In genomic region chr1:15432327-15432726, GRCh38 we compare ENCODE assay signal across 12 cellular contexts.
DNase-seq lines count a peak whose midpoint lies in the region; ATAC-seq lines count a peak whose summit lies in the region.
"Had no signal": no experiment of that assay in that cellular context is flagged by ENCODE, and none has a peak within 500 bp of the region (broad histone marks: within the 10 kb centered on the region; RNA-seq: fewer than 3 reads in every experiment).

No MANE protein-coding gene starts in this region.

- H3K4me3 Mint-ChIP-seq in effector memory CD8-positive, alpha-beta T cell: peak overlapping the region in 1 of 2 donors; percentile 54
- H3K4me3 Mint-ChIP-seq: endodermal cell, mesothelial cell of epicardium had no signal

- DNase-seq in DMS53 (lab: John Stamatoyannopoulos, UW) (peak; percentile 86), NCI-H1105 treated with DMSO at 0.1 percent for 48 hours (lab: John Stamatoyannopoulos, UW) (peak; percentile 21), retina (peak; percentile 68), activated T-cell treated with anti-CD3 and anti-CD28 coated beads for 4 hours (no peak), NCI-H526 treated with DMSO at 0.1 percent for 48 hours (lab: John Stamatoyannopoulos, UW) (no peak)
- no peak for DNase-seq in effector memory CD8-positive, alpha-beta T cell
- DNase-seq: CD4-positive, alpha-beta memory T cell; endodermal cell; NCI-H2081 treated with DMSO at 0.1 percent for 48 hours; stimulated activated CD4-positive, alpha-beta T cell treated with anti-CD3 and anti-CD28 coated beads, Interleukin-2, amount 100 ng/mL, for 24 hours had no signal

- no peak for ATAC-seq in effector memory CD8-positive, alpha-beta T cell (replicated peaks)
- ATAC-seq in GM21423 (IDR thresholded peaks at IDR 0.05; ENCODE audit: unreplicated experiment): no peak

- no peaks in the 10 kb centered on the region for H3K9me3 Mint-ChIP-seq in effector memory CD8-positive, alpha-beta T cell
- H3K9me3 Mint-ChIP-seq: CD4-positive, alpha-beta memory T cell; endodermal cell; mesothelial cell of epicardium had no signal

- H3K27ac Mint-ChIP-seq in effector memory CD8-positive, alpha-beta T cell: peak overlapping the region; percentile 64 to 97
- H3K27ac Mint-ChIP-seq: endodermal cell had no signal

- peaks cover 97% of the 10 kb centered on the region for H3K36me3 Mint-ChIP-seq in effector memory CD8-positive, alpha-beta T cell (ENCODE audit: insufficient read depth)
- H3K36me3 Mint-ChIP-seq: mesothelial cell of epicardium had no signal

- peaks cover 3 to 13% of the 10 kb centered on the region in 2 donors for H3K4me1 Mint-ChIP-seq in effector memory CD8-positive, alpha-beta T cell (ENCODE audit: low read depth in 2 of 2)
- H3K4me1 Mint-ChIP-seq: CD4-positive, alpha-beta memory T cell had no signal

- no peaks in the 10 kb centered on the region for H3K27me3 Mint-ChIP-seq in effector memory CD8-positive, alpha-beta T cell
- H3K27me3 Mint-ChIP-seq: CD4-positive, alpha-beta memory T cell had no signal

Comparison
In these comparisons a context has a peak if more than half of its experiments do, and no peak if none do; other contexts are left out.
1. DNase-seq: peak in DMS53 (single experiment), NCI-H1105 treated with DMSO at 0.1 percent for 48 hours (single experiment) and retina (single experiment); none in effector memory CD8-positive, alpha-beta T cell (0 of 3), activated T-cell treated with anti-CD3 and anti-CD28 coated beads for 4 hours (single experiment) and NCI-H526 treated with DMSO at 0.1 percent for 48 hours (single experiment).